In genomic region chr3:124032881-124033359, GRCh38 we compare ENCODE assay signal across 8 cellular contexts. TPM values are rescaled to one million over a fixed set of nuclear protein-coding genes. Genes with fewer than 3 reads are reported as not detected.
DNase-seq lines count a peak whose midpoint lies in the region; ATAC-seq and TF ChIP-seq lines count a peak whose summit lies in the region.

No MANE protein-coding gene starts in this region.

- H3K27me3 ChIP-seq in kidney epithelial cell (ENCODE audit: control insufficient read depth, insufficient read depth, low read length), result no peaks in the 10 kb centered on the region

- TF ChIP-seq CTCF in kidney epithelial cell (IDR thresholded peaks at IDR 0.05; ENCODE audit: insufficient read depth, low read length, poor library complexity, severe bottlenecking), result peak; percentile 74

- peak overlapping the region; percentile 70 for H3K4me3 ChIP-seq in kidney epithelial cell (ENCODE audit: low read depth, low read length)

- H3K36me3 ChIP-seq in kidney epithelial cell (ENCODE audit: control insufficient read depth, insufficient read depth, low read length), result no peaks in the 10 kb centered on the region

- ATAC-seq in GM18511 (IDR thresholded peaks at IDR 0.05; ENCODE audit: unreplicated experiment) (peak; percentile 93), HG03064 (IDR thresholded peaks at IDR 0.05; ENCODE audit: low read depth, unreplicated experiment) (peak; percentile 93)
- peak; percentile 81 to 86 for ATAC-seq in activated CD4-positive, CD25-positive, alpha-beta regulatory T cell treated with anti-CD3 and anti-CD28 coated beads, Interleukin-2, amount 50 U/mL, for 24 hours

- DNase-seq in NCI-H2171 (lab: John Stamatoyannopoulos, UW) (peak; percentile 81), cerebellar cortex (ENCODE audit: low spot score) (peak; percentile 72), kidney epithelial cell (ENCODE audit: low read depth) (peak; percentile 39), GDM1 (lab: John Stamatoyannopoulos, UW) (no peak)
- DNase-seq in stimulated activated CD4-positive, alpha-beta T cell treated with anti-CD3 and anti-CD28 coated beads, Interleukin-12 subunit alpha, Interleukin-12 subunit beta, amount 100 ng/mL, for 48 hours (ENCODE audit: low read depth in 2 of 3, low spot score in 1 of 3), result peak; percentile 45 to 71 (median 62)

RNA-seq across cellular contexts. Expression of gene KALRN, which starts 0.2 kb away (rescaled TPM):
- total RNA-seq in kidney epithelial cell, result 9.5 and 12.9 TPM in 2 replicates

RNA-seq across cellular contexts. Expression of gene ROPN1, which starts 41.0 kb away (rescaled TPM):
- not detected in 2 replicates for total RNA-seq in kidney epithelial cell
